Comparison of ENCODE assay signal across 2 cellular contexts in the genomic region with DNA sequence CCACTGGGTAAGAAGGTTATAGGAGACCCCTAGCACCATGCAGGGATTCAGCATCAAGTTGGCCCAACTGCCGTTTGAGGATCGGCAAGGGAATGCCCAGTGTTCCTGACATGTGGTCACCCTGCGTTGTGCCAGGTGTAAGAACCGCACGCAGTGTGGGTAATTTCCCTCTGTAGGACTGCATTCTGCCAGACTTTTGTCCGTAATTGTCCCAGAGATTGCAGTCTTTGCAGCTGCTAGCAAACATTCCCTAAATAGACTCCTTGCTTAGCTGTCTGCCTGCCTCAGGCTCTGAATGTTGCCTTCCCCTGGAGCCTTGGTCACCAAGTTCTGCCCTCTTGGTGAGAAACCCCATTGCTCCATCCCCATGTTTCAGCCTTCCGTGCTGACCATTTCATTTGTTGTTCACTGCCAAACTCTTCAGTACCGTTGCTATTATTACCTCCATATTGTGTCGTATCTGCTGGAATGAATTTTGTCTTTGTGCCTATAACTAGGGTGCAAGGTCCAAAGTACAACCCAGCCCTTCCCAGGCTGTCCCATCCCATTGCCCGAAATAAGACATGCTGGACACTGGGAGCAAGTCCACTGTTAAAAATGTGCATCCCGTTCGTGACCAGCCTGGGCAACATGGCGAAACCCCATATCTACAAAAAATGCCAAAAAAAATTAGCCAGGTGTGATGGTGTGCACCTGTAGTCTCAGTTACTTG.
TF ChIP-seq lines count a peak whose summit lies in the region.

No MANE protein-coding gene starts in this region.

TF ChIP-seq in K562, 482 proteins besides CTCF, POLR2A, EP300 and RAD21:
- TF ChIP-seq HMGN3 (IDR thresholded peaks at IDR 0.05; ENCODE audit: borderline replicate concordance, extremely low read depth, insufficient read length, low read depth, low read length) (no peak), DACH1 (IDR thresholded peaks at IDR 0.05; ENCODE audit: partially characterized antibody) (no peak), TBP (optimal IDR thresholded peaks at IDR 0.05; ENCODE audit: low read depth, low read length) (no peak), ZNF766 (CRISPR knock-in tag; conservative IDR thresholded peaks at IDR 0.05) (no peak), ZBED1 (IDR thresholded peaks at IDR 0.05) (no peak), HLTF (IDR thresholded peaks at IDR 0.05) (no peak), TCF3 (CRISPR knock-in tag; IDR thresholded peaks at IDR 0.05) (no peak), RBM39 (optimal IDR thresholded peaks at IDR 0.05; ENCODE audit: low read depth, low read length) (no peak), SMARCB1 (IDR thresholded peaks at IDR 0.05; ENCODE audit: insufficient read length, low read depth) (no peak), HEY1 (CRISPR knock-in tag; IDR thresholded peaks at IDR 0.05; ENCODE audit: borderline replicate concordance) (no peak), TAF15 (IDR thresholded peaks at IDR 0.05; ENCODE audit: low read depth, low read length) (no peak), HNRNPL (IDR thresholded peaks at IDR 0.05; ENCODE audit: low read depth, low read length) (no peak), NCOA2 (IDR thresholded peaks at IDR 0.05; ENCODE audit: partially characterized antibody in 2 of 2) (no peak), TFAM (CRISPR knock-in tag; conservative IDR thresholded peaks at IDR 0.05) (no peak), SMARCC2 (IDR thresholded peaks at IDR 0.05; ENCODE audit: low read depth) (no peak), BCOR (IDR thresholded peaks at IDR 0.05) (no peak), U2AF1 (optimal IDR thresholded peaks at IDR 0.05; ENCODE audit: low read depth, low read length) (no peak)
- TF ChIP-seq, protein P1, sequence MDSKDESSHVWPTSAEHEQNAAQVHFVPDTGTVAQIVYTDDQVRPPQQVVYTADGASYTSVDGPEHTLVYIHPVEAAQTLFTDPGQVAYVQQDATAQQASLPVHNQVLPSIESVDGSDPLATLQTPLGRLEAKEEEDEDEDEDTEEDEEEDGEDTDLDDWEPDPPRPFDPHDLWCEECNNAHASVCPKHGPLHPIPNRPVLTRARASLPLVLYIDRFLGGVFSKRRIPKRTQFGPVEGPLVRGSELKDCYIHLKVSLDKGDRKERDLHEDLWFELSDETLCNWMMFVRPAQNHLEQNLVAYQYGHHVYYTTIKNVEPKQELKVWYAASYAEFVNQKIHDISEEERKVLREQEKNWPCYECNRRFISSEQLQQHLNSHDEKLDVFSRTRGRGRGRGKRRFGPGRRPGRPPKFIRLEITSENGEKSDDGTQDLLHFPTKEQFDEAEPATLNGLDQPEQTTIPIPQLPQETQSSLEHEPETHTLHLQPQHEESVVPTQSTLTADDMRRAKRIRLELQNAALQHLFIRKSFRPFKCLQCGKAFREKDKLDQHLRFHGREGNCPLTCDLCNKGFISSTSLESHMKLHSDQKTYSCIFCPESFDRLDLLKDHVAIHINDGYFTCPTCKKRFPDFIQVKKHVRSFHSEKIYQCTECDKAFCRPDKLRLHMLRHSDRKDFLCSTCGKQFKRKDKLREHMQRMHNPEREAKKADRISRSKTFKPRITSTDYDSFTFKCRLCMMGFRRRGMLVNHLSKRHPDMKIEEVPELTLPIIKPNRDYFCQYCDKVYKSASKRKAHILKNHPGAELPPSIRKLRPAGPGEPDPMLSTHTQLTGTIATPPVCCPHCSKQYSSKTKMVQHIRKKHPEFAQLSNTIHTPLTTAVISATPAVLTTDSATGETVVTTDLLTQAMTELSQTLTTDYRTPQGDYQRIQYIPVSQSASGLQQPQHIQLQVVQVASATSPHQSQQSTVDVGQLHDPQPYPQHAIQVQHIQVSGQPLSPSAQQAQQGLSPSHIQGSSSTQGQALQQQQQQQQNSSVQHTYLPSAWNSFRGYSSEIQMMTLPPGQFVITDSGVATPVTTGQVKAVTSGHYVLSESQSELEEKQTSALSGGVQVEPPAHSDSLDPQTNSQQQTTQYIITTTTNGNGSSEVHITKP (IDR thresholded peaks at IDR 0.05; ENCODE audit: partially characterized antibody), result no peak
- TF ChIP-seq, protein P2, sequence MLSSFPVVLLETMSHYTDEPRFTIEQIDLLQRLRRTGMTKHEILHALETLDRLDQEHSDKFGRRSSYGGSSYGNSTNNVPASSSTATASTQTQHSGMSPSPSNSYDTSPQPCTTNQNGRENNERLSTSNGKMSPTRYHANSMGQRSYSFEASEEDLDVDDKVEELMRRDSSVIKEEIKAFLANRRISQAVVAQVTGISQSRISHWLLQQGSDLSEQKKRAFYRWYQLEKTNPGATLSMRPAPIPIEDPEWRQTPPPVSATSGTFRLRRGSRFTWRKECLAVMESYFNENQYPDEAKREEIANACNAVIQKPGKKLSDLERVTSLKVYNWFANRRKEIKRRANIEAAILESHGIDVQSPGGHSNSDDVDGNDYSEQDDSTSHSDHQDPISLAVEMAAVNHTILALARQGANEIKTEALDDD (IDR thresholded peaks at IDR 0.05), result no peak

TF ChIP-seq in liver, 16 proteins besides CTCF, POLR2A, EP300 and RAD21:
- TF ChIP-seq GABPA (IDR thresholded peaks at IDR 0.05 in 1 of 2, conservative IDR thresholded peaks at IDR 0.05 in 1 of 2) (no peak), HNF4A (conservative IDR thresholded peaks at IDR 0.05) (peak; percentile 63 to 66)
- TF ChIP-seq, protein P3, sequence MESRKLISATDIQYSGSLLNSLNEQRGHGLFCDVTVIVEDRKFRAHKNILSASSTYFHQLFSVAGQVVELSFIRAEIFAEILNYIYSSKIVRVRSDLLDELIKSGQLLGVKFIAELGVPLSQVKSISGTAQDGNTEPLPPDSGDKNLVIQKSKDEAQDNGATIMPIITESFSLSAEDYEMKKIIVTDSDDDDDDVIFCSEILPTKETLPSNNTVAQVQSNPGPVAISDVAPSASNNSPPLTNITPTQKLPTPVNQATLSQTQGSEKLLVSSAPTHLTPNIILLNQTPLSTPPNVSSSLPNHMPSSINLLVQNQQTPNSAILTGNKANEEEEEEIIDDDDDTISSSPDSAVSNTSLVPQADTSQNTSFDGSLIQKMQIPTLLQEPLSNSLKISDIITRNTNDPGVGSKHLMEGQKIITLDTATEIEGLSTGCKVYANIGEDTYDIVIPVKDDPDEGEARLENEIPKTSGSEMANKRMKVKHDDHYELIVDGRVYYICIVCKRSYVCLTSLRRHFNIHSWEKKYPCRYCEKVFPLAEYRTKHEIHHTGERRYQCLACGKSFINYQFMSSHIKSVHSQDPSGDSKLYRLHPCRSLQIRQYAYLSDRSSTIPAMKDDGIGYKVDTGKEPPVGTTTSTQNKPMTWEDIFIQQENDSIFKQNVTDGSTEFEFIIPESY (IDR thresholded peaks at IDR 0.05), result no peak
